Comparison of ENCODE assay signal across 19 cellular contexts in the genomic region with DNA sequence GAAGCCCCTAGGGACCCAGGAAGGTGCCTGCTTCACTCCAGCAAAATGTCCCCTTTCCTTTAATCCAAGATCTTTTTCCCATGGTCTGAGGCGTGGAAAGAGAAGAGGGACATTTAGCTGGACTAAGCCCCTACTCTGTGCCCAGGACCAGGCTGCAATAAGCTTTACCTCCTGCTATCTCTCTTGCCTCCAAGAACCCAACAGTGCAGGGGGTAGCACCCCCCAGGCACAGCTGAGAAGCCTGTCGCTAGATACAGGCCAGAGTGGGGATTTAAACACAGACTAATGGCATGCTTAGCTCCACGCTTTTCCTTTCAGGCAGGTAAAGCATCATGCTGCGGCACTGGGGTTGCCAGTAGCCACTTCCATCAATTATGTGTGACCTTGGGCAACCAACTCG. TPM values are rescaled to one million over a fixed set of nuclear protein-coding genes. Genes with fewer than 3 reads are reported as not detected.
DNase-seq lines count a peak whose midpoint lies in the region; ATAC-seq, FAIRE-seq and TF ChIP-seq lines count a peak whose summit lies in the region.
"Had no signal": no experiment of that assay in that cellular context is flagged by ENCODE, and none has a peak within 500 bp of the region (broad histone marks: within the 10 kb centered on the region; RNA-seq: fewer than 3 reads in every experiment).

No MANE protein-coding gene starts in this region.

- POLR2A ChIA-PET in OCI-LY7 (lab: Charles Lee): interaction anchor here (0.6 to 2.3 kb wide), 6 partner anchors 8 to 30 kb away, joined by 3 to 10 read pairs (median 3); no protein-coding TSS in a partner anchor
- POLR2A ChIA-PET in endothelial cell of umbilical vein (lab: Charles Lee): no interaction called here

- peak; percentile 40 for DNase-seq in activated CD8-positive, alpha-beta memory T cell treated with anti-CD3 and anti-CD28 coated beads, Interleukin-2, amount 50 U/mL, for 48 hours
- DNase-seq in activated CD8-positive, alpha-beta memory T cell treated with anti-CD3 and anti-CD28 coated beads for 24 hours: no peak
- no peak for DNase-seq in OCI-LY7 (ENCODE audit: low spot score)
- DNase-seq in endothelial cell of umbilical vein (ENCODE audit: low read depth, low spot score): no peak
- DNase-seq in stimulated activated naive B cell treated with anti-CD40 and anti-IgM and Interleukin-4, amounts not matched to agents 10 μg/mL and 1 μg/mL and 100 μg/mL, for 72 hours: no peak
- no peak for DNase-seq in activated CD4-positive, CD25-positive, alpha-beta regulatory T cell treated with anti-CD3 and anti-CD28 coated beads, Interleukin-2, amount 50 U/mL, for 72 hours
- no peak for DNase-seq in H7
- no peak for DNase-seq in RCC 7860 (ENCODE audit: low spot score)
- DNase-seq: CD4-positive, alpha-beta T cell; DMS79; NCI-H1436 treated with DMSO at 0.1 percent for 48 hours; NCI-H2081 treated with DMSO at 0.1 percent for 48 hours; NCI-H2227 treated with DMSO at 0.1 percent for 48 hours; PC-9 had no signal

- H3K27me3 ChIP-seq in endothelial cell of umbilical vein (ENCODE audit: control insufficient read depth in 2 of 2, insufficient read depth in 2 of 2, low read length in 2 of 2): peaks cover 0 to 4% of the 10 kb centered on the region in 2 experiments
- no peaks in the 10 kb centered on the region; the same call in 1 of the 2 replicates for H3K27me3 ChIP-seq in H7 (ENCODE audit: control insufficient read depth, insufficient read depth, low read length)

- H3K4me3 Mint-ChIP-seq in stimulated activated naive B cell treated with anti-CD40 and anti-IgM and Interleukin-4, amounts not matched to agents 10 μg/mL and 1 μg/mL and 100 μg/mL, for 72 hours: peak overlapping the region in 1 of 2 donors; percentile 52
- H3K4me3 Mint-ChIP-seq: CD4-positive, alpha-beta T cell; GM23338 had no signal

- FAIRE-seq in endothelial cell of umbilical vein (lab: Jason Lieb, UNC) (no peak), RCC 7860 (lab: Jason Lieb, UNC) (no peak)
- FAIRE-seq: G401.6, GM12891 had no signal

- peaks cover 0 to 9% of the 10 kb centered on the region in 2 donors for H3K36me3 Mint-ChIP-seq in stimulated activated naive B cell treated with anti-CD40 and anti-IgM and Interleukin-4, amounts not matched to agents 10 μg/mL and 1 μg/mL and 100 μg/mL, for 72 hours

- H2AFZ ChIP-seq in OCI-LY7 (ENCODE audit: low read length) (peak overlapping the region; percentile 68), endothelial cell of umbilical vein (ENCODE audit: low read depth, low read length) (peak overlapping the region; percentile 91)
- H2AFZ ChIP-seq: GM23338, PC-9 had no signal

- no peak for TF ChIP-seq POLR2A in endothelial cell of umbilical vein (IDR thresholded peaks at IDR 0.05; ENCODE audit: low read depth, low read length)

- H3K9me3 Mint-ChIP-seq in stimulated activated naive B cell treated with anti-CD40 and anti-IgM and Interleukin-4, amounts not matched to agents 10 μg/mL and 1 μg/mL and 100 μg/mL, for 72 hours: peaks cover 2 to 4% of the 10 kb centered on the region in 2 donors
- H3K9me3 Mint-ChIP-seq: CD4-positive, alpha-beta T cell; GM23338 had no signal

- H3K9me3 ChIP-seq in OCI-LY7 (ENCODE audit: low read length) (no peaks in the 10 kb centered on the region), endothelial cell of umbilical vein (replicated peaks; ENCODE audit: control insufficient read depth, insufficient read depth, low read length) (no peaks in the 10 kb centered on the region)

- intact Hi-C loops in OCI-LY7 (cut with micrococcal nuclease; ENCODE audit: unreplicated experiment): no loop called here
- intact Hi-C loops in endothelial cell of umbilical vein (cut with micrococcal nuclease): loop anchor here (2.0 to 5.0 kb wide), 2 partner anchors 25 to 1240 kb away; no protein-coding TSS in a partner anchor

- H3K4me1 ChIP-seq in OCI-LY7 (ENCODE audit: insufficient read depth, low read length, poor library complexity, severe bottlenecking) (peaks cover 81% of the 10 kb centered on the region), endothelial cell of umbilical vein (ENCODE audit: control insufficient read depth, extremely low read depth, insufficient read depth, low read length) (peaks cover 41% of the 10 kb centered on the region)

- H3K4me1 Mint-ChIP-seq in stimulated activated naive B cell treated with anti-CD40 and anti-IgM and Interleukin-4, amounts not matched to agents 10 μg/mL and 1 μg/mL and 100 μg/mL, for 72 hours: peaks cover 54 to 73% of the 10 kb centered on the region in 2 donors
- H3K4me1 Mint-ChIP-seq: GM23338 had no signal

- H3K27ac ChIP-seq in OCI-LY7 (ENCODE audit: low read depth, low read length, poor library complexity, severe bottlenecking) (peak overlapping the region; percentile 58), endothelial cell of umbilical vein (ENCODE audit: insufficient read depth, low read depth, low read length) (peak overlapping the region; percentile 72)
- H3K27ac ChIP-seq: PC-9, SK-N-MC had no signal

- H3K79me2 ChIP-seq in OCI-LY7 (ENCODE audit: insufficient read depth, low read depth, low read length) (no peaks in the 10 kb centered on the region), endothelial cell of umbilical vein (ENCODE audit: control insufficient read depth, insufficient read depth, low read length) (no peaks in the 10 kb centered on the region)

- H3K9me2 ChIP-seq in OCI-LY7 (ENCODE audit: insufficient read depth, low read length): no peaks in the 10 kb centered on the region

- BruUV-seq in OCI-LY7 (replicated peaks; lab: Mats Ljungman, UMichigan) (no TSS peak), endothelial cell of umbilical vein (replicated peaks; lab: Mats Ljungman, UMichigan) (no TSS peak)

- H3K9me1 ChIP-seq in endothelial cell of umbilical vein (replicated peaks; ENCODE audit: control insufficient read depth, extremely low read depth, insufficient read depth, low read length): no peaks in the 10 kb centered on the region

- CTCF ChIA-PET in OCI-LY7 (lab: Charles Lee; ENCODE audit: unreplicated experiment): interaction anchor here (1.1 kb wide), 1 partner anchor 25 kb away, joined by 6 read pairs; a partner anchor contains a TSS
- CTCF ChIA-PET in endothelial cell of umbilical vein (lab: Charles Lee): interaction anchor here (1.5 to 4.3 kb wide), 4 partner anchors 11 to 216 kb away, joined by 5 to 17 read pairs (median 14); no protein-coding TSS in a partner anchor

- H3K27ac Mint-ChIP-seq in stimulated activated naive B cell treated with anti-CD40 and anti-IgM and Interleukin-4, amounts not matched to agents 10 μg/mL and 1 μg/mL and 100 μg/mL, for 72 hours: peak overlapping the region; percentile 80
- H3K27ac Mint-ChIP-seq: CD4-positive, alpha-beta T cell; GM23338 had no signal

- dilution Hi-C loops in endothelial cell of umbilical vein (cut with MboI; ENCODE audit: extremely low pct_ligation_motif_present, low sequenced_read_pairs): no loop called here

- no peaks in the 10 kb centered on the region for H3K27me3 Mint-ChIP-seq in stimulated activated naive B cell treated with anti-CD40 and anti-IgM and Interleukin-4, amounts not matched to agents 10 μg/mL and 1 μg/mL and 100 μg/mL, for 72 hours

- H3K4me2 ChIP-seq in OCI-LY7 (ENCODE audit: low read length) (peak overlapping the region; percentile 56), endothelial cell of umbilical vein (ENCODE audit: insufficient read depth, low read length) (peak overlapping the region; percentile 8)
- H3K4me2 ChIP-seq: GM23338, PC-9 had no signal

- TF ChIP-seq CTCF in OCI-LY7 (conservative IDR thresholded peaks at IDR 0.05; ENCODE audit: low read length) (no peak), endothelial cell of umbilical vein (IDR thresholded peaks at IDR 0.05; ENCODE audit: extremely low read depth in 1 of 2, insufficient read depth in 1 of 2, low read depth in 1 of 2, low read length in 2 of 2) (no peak)

- H3K4me3 ChIP-seq in OCI-LY7 (ENCODE audit: low read depth, low read length, poor library complexity, severe bottlenecking): peak overlapping the region; percentile 8
- H3K4me3 ChIP-seq in endothelial cell of umbilical vein (replicated peaks in 1 of 3; ENCODE audit: insufficient read depth in 1 of 3, low read depth in 1 of 3, low read length in 3 of 3): no peak overlapping the region
- no peak overlapping the region for H3K4me3 ChIP-seq in H7 (ENCODE audit: insufficient read depth, low read depth, low read length)
- H3K4me3 ChIP-seq: GM23338, PC-9, SK-N-MC had no signal

- H3K36me3 ChIP-seq in OCI-LY7 (ENCODE audit: insufficient read depth, low read length) (no peaks in the 10 kb centered on the region), endothelial cell of umbilical vein (ENCODE audit: control insufficient read depth in 2 of 2, extremely low read depth in 1 of 2, insufficient read depth in 2 of 2, low read length in 2 of 2) (no peaks in the 10 kb centered on the region), H7 (replicated peaks; ENCODE audit: control insufficient read depth, insufficient read depth, low read length) (no peaks in the 10 kb centered on the region)

- no peaks in the 10 kb centered on the region for H4K20me1 ChIP-seq in OCI-LY7 (ENCODE audit: insufficient read depth, low read length)
- H4K20me1 ChIP-seq in endothelial cell of umbilical vein (replicated peaks; ENCODE audit: control insufficient read depth, extremely low read depth, insufficient read depth, low read length): no peaks in the 10 kb centered on the region

- no peak overlapping the region for H3K9ac ChIP-seq in endothelial cell of umbilical vein (replicated peaks; ENCODE audit: extremely low read depth, insufficient read depth, low read length)

- no peak for ATAC-seq in stimulated activated naive B cell treated with anti-CD40 and anti-IgM and Interleukin-4, amounts not matched to agents 10 μg/mL and 1 μg/mL and 100 μg/mL, for 72 hours (replicated peaks)
- ATAC-seq: GM23338 had no signal

RNA-seq across cellular contexts. Expression of a gene that starts 24.5 kb away (rescaled TPM):
- not detected in 2 replicates for total RNA-seq in OCI-LY7 (2014; rRNA removed; shearing (Covaris generic))
- total RNA-seq in OCI-LY7 (2022) (not detected in 2 replicates), endothelial cell of umbilical vein (not detected in 2 replicates)
- polyA plus RNA-seq in endothelial cell of umbilical vein: not detected in 2 replicates
- not detected in 2 replicates for polyA plus RNA-seq in endothelial cell of umbilical vein (2011; cell fraction: cytosol; rRNA removed)
- not detected in 2 replicates for polyA plus RNA-seq in endothelial cell of umbilical vein (2011; cell fraction: nucleus; rRNA removed)
- not detected in 2 replicates for polyA plus RNA-seq in endothelial cell of umbilical vein (2012)
- polyA minus RNA-seq in endothelial cell of umbilical vein: not detected in 2 replicates
- polyA minus RNA-seq in endothelial cell of umbilical vein (2011; cell fraction: cytosol; rRNA and poly(A)+ RNA removed): not detected
- polyA minus RNA-seq in endothelial cell of umbilical vein (2011; cell fraction: nucleus; rRNA and poly(A)+ RNA removed): not detected in 2 replicates
- total RNA-seq in H7 (2014; rRNA removed; shearing (Covaris generic)): not detected in 2 replicates
- total RNA-seq: A673; CD4-positive, alpha-beta T cell; GM23338; PC-9 had no signal
- polyA plus RNA-seq: GM23338 had no signal

RNA-seq across cellular contexts. Expression of a gene that starts 31.3 kb away (rescaled TPM):
- not detected in 2 replicates for total RNA-seq in OCI-LY7 (2014; rRNA removed; shearing (Covaris generic))
- total RNA-seq in OCI-LY7 (2022): not detected in 2 replicates
- not detected in 2 replicates for total RNA-seq in endothelial cell of umbilical vein
- polyA plus RNA-seq in endothelial cell of umbilical vein: not detected in 2 replicates
- polyA plus RNA-seq in endothelial cell of umbilical vein (2011; cell fraction: cytosol; rRNA removed): not detected in 2 replicates
- polyA plus RNA-seq in endothelial cell of umbilical vein (2011; cell fraction: nucleus; rRNA removed): not detected in 2 replicates
- not detected in 2 replicates for polyA plus RNA-seq in endothelial cell of umbilical vein (2012)
- polyA minus RNA-seq in endothelial cell of umbilical vein: not detected in 2 replicates
- not detected for polyA minus RNA-seq in endothelial cell of umbilical vein (2011; cell fraction: cytosol; rRNA and poly(A)+ RNA removed)
- polyA minus RNA-seq in endothelial cell of umbilical vein (2011; cell fraction: nucleus; rRNA and poly(A)+ RNA removed): not detected in 2 replicates
- not detected in 2 replicates for total RNA-seq in H7 (2014; rRNA removed; shearing (Covaris generic))
- total RNA-seq: A673; CD4-positive, alpha-beta T cell; GM23338; PC-9 had no signal
- polyA plus RNA-seq: GM23338 had no signal
